7 cellular contexts compared by ENCODE assay signal in genomic region chr1:156291226-156292061, GRCh38. TPM values are rescaled to one million over a fixed set of nuclear protein-coding genes. Genes with fewer than 3 reads are reported as not detected.
DNase-seq lines count a peak whose midpoint lies in the region; ATAC-seq and TF ChIP-seq lines count a peak whose summit lies in the region.
"Had no signal": no experiment of that assay in that cellular context is flagged by ENCODE, and none has a peak within 500 bp of the region (broad histone marks: within the 10 kb centered on the region; RNA-seq: fewer than 3 reads in every experiment).

No MANE protein-coding gene starts in this region.

- peak; percentile 33 to 75 (median 68) for TF ChIP-seq POLR2A in body of pancreas (IDR thresholded peaks at IDR 0.05)

- H3K4me1 ChIP-seq in body of pancreas: peaks cover 28% of the 10 kb centered on the region
- H3K4me1 ChIP-seq in left lung: peaks cover 15 to 36% of the 10 kb centered on the region in 2 donors

- peak; percentile 93 for ATAC-seq in body of pancreas
- ATAC-seq in left lung: peak; percentile 97

- H3K36me3 ChIP-seq in body of pancreas (replicated peaks in 1 of 2; ENCODE audit: insufficient read depth in 1 of 2, low read depth in 2 of 2): no peaks in the 10 kb centered on the region
- H3K36me3 ChIP-seq in left lung: peaks cover 0 to 21% of the 10 kb centered on the region in 2 donors

- H3K4me3 ChIP-seq in AG09309 (ENCODE audit: control insufficient read depth, low read depth, low read length) (peak overlapping the region; percentile 50), body of pancreas (peak overlapping the region in 1 of 2 donors; percentile 10), left lung (peak overlapping the region; percentile 29 to 36)

- TF ChIP-seq CTCF in AG09309 (IDR thresholded peaks at IDR 0.05; ENCODE audit: control insufficient read depth, insufficient read depth, low read depth, low read length, missing control alignments) (no peak), body of pancreas (IDR thresholded peaks at IDR 0.05) (no peak), left lung (IDR thresholded peaks at IDR 0.05) (no peak)

- H3K27ac ChIP-seq in body of pancreas: peak overlapping the region; percentile 23 to 72 (median 62)
- H3K27ac ChIP-seq in left lung: peak overlapping the region; percentile 48 to 82

- H3K27me3 ChIP-seq in body of pancreas (no peaks in the 10 kb centered on the region), left lung (no peaks in the 10 kb centered on the region)

- 11 to 12% methylated on average over 13 to 37 of the region's 37 CpGs for WGBS in body of pancreas, 2 donors

- H3K9me3 ChIP-seq in body of pancreas (no peaks in the 10 kb centered on the region), left lung (no peaks in the 10 kb centered on the region)

- intact Hi-C loops in body of pancreas (cut with DNase I) (no loop called here), left lung (cut with DNase I) (no loop called here)

- DNase-seq in AG09309 (ENCODE audit: low read depth) (no peak), HK-2 (ENCODE audit: unreplicated experiment) (peak; percentile 42), body of pancreas (peak; percentile 85 to 96 (median 94)), left lung (peak; percentile 93 to 96), ureter (ENCODE audit: low spot score) (peak; percentile 87)
- no peak for DNase-seq in activated naive CD4-positive, alpha-beta T cell treated with Interleukin-2 at 50 U/mL for 16 hours

RNA-seq across cellular contexts. Expression of gene GLMP, which starts 4.0 kb away (rescaled TPM):
- total RNA-seq in body of pancreas: 10 to 100 TPM; 16.5 to 24.4 TPM
- total RNA-seq in left lung: 100 to 1,000 TPM in 1 of 2 donors, 10 to 100 TPM in 1; 75.8 to 101 TPM
- 47.6 TPM for total RNA-seq in ureter

RNA-seq across cellular contexts. Expression of gene TMEM79, which starts 7.3 kb away (rescaled TPM):
- total RNA-seq in body of pancreas (1 to 10 TPM in 1 of 2 donors, not detected in 1; 2.3 TPM), left lung (1 to 10 TPM; 3.5 to 4.0 TPM), ureter (26.2 TPM)

RNA-seq across cellular contexts. Expression of gene VHLL, which starts 7.7 kb away (rescaled TPM):
- total RNA-seq in body of pancreas (not detected), left lung (not detected), ureter (not detected)
- total RNA-seq: subcutaneous adipose tissue had no signal

RNA-seq across cellular contexts. Expression of gene SMG5, which starts 8.8 kb away (rescaled TPM):
- total RNA-seq in body of pancreas (10 to 100 TPM; 28.3 to 35.6 TPM), left lung (10 to 100 TPM; 69.1 to 71.1 TPM), ureter (77.5 TPM)

RNA-seq across cellular contexts. Expression of gene PAQR6, which starts 43.6 kb away (rescaled TPM):
- total RNA-seq in body of pancreas (under 1 TPM in 1 of 2 donors, not detected in 1; 0.33 TPM), left lung (1 to 10 TPM; 1.4 to 2.0 TPM), ureter (4.4 TPM)

Comparison
In these comparisons a context has a peak if more than half of its experiments do, and no peak if none do; other contexts are left out.
1. DNase-seq: peak in HK-2 (single experiment), body of pancreas (4 of 4), left lung (2 of 2) and ureter (single experiment); none in AG09309 (single experiment) and activated naive CD4-positive, alpha-beta T cell treated with Interleukin-2 at 50 U/mL for 16 hours (single experiment).